ENCODE assay signal across 11 cellular contexts in genomic region chr2:66555076-66555475, GRCh38.
DNase-seq lines count a peak whose midpoint lies in the region; ATAC-seq, FAIRE-seq and TF ChIP-seq lines count a peak whose summit lies in the region.
"Had no signal": no experiment of that assay in that cellular context is flagged by ENCODE, and none has a peak within 500 bp of the region (broad histone marks: within the 10 kb centered on the region; RNA-seq: fewer than 3 reads in every experiment).

No MANE protein-coding gene starts in this region.

- H3K4me3 ChIP-seq in SJCRH30 (peak overlapping the region; percentile 63), gastroesophageal sphincter (peak overlapping the region in 1 of 2 donors; percentile 35), psoas muscle (peak overlapping the region; percentile 64)

- intact Hi-C loops in psoas muscle (cut with DNase I), result no loop called here

- TF ChIP-seq EP300 in gastroesophageal sphincter (IDR thresholded peaks at IDR 0.05), result no peak

- WGBS in gastroesophageal sphincter (ENCODE audit: low coverage in 1 of 2), 2 donors, result 0 to 2% methylated on average over 3 to 4 of the region's 4 CpGs
- 2 to 4% (median 2%) methylated on average over 4 of the region's 4 CpGs for WGBS in psoas muscle, 3 donors

- H3K9me3 ChIP-seq in SJCRH30 (replicated peaks), result no peaks in the 10 kb centered on the region
- H3K9me3 ChIP-seq in gastroesophageal sphincter, result no peaks in the 10 kb centered on the region
- H3K9me3 ChIP-seq in psoas muscle, result no peaks in the 10 kb centered on the region

- peak overlapping the region; percentile 78 for H3K27ac ChIP-seq in SJCRH30
- H3K27ac ChIP-seq in gastroesophageal sphincter, result peak overlapping the region; percentile 69 to 73 (median 71)
- H3K27ac ChIP-seq in psoas muscle, result peak overlapping the region; percentile 50

- DNase-seq in D721Med (ENCODE audit: insufficient read length, low spot score) (no peak), SJCRH30 (peak; percentile 20 to 64), psoas muscle (no peak), kidney glomerular epithelial cell (lab: John Stamatoyannopoulos, UW) (no peak)
- no peak for DNase-seq in activated CD4-positive, CD25-positive, alpha-beta regulatory T cell (lab: John Stamatoyannopoulos, UW)
- DNase-seq in activated CD4-positive, alpha-beta T cell treated with anti-CD3 and anti-CD28 coated beads for 48 hours, result no peak
- DNase-seq: activated CD8-positive, alpha-beta T cell treated with anti-CD3 and anti-CD28 coated beads for 36 hours; Calu3; stimulated activated CD4-positive, alpha-beta T cell treated with anti-CD3 and anti-CD28 coated beads, Interleukin-4, amount 100 ng/mL, for 1 hour had no signal

- peak; percentile 8 for ATAC-seq in gastroesophageal sphincter
- ATAC-seq in psoas muscle, result peak in 2 of 4 donors; percentile 34 to 72
- no peak for ATAC-seq in HG02973 (IDR thresholded peaks at IDR 0.05; ENCODE audit: unreplicated experiment)
- ATAC-seq: activated CD8-positive, alpha-beta T cell treated with anti-CD3 and anti-CD28 coated beads for 36 hours had no signal

- no peaks in the 10 kb centered on the region for H3K4me1 ChIP-seq in SJCRH30
- peaks cover 16 to 83% (median 20%) of the 10 kb centered on the region in 3 donors for H3K4me1 ChIP-seq in gastroesophageal sphincter
- no peaks in the 10 kb centered on the region for H3K4me1 ChIP-seq in psoas muscle

- TF ChIP-seq POLR2A in gastroesophageal sphincter (IDR thresholded peaks at IDR 0.05), result no peak

- H3K27me3 ChIP-seq in SJCRH30 (no peaks in the 10 kb centered on the region), gastroesophageal sphincter (no peaks in the 10 kb centered on the region), psoas muscle (ENCODE audit: insufficient read depth in 3 of 3, low read length in 2 of 3) (no peaks in the 10 kb centered on the region)

- TF ChIP-seq CTCF in D721Med (IDR thresholded peaks at IDR 0.05; ENCODE audit: insufficient read depth, missing control alignments) (no peak), gastroesophageal sphincter (IDR thresholded peaks at IDR 0.05) (no peak), psoas muscle (IDR thresholded peaks at IDR 0.05) (no peak)

- H3K36me3 ChIP-seq in SJCRH30 (no peaks in the 10 kb centered on the region), gastroesophageal sphincter (peaks cover 0 to 4% of the 10 kb centered on the region in 2 donors), psoas muscle (ENCODE audit: insufficient read depth in 1 of 2, low read depth in 1 of 2) (no peaks in the 10 kb centered on the region)

- peak; percentile 83 for FAIRE-seq in D721Med (lab: Jason Lieb, UNC)

Comparison
In these comparisons a context has a peak if more than half of its experiments do, and no peak if none do; other contexts are left out.
1. DNase-seq: peak in SJCRH30 (2 of 2); none in D721Med (single experiment), psoas muscle (0 of 2), activated CD4-positive, CD25-positive, alpha-beta regulatory T cell (0 of 4), activated CD4-positive, alpha-beta T cell treated with anti-CD3 and anti-CD28 coated beads for 48 hours (single experiment) and kidney glomerular epithelial cell (single experiment).
2. Peak in every context shown above with its lines, with median percentiles within 50 percentile points of each other: H3K27ac ChIP-seq.